Comparison of ENCODE assay signal across 8 cellular contexts in the genomic region with DNA sequence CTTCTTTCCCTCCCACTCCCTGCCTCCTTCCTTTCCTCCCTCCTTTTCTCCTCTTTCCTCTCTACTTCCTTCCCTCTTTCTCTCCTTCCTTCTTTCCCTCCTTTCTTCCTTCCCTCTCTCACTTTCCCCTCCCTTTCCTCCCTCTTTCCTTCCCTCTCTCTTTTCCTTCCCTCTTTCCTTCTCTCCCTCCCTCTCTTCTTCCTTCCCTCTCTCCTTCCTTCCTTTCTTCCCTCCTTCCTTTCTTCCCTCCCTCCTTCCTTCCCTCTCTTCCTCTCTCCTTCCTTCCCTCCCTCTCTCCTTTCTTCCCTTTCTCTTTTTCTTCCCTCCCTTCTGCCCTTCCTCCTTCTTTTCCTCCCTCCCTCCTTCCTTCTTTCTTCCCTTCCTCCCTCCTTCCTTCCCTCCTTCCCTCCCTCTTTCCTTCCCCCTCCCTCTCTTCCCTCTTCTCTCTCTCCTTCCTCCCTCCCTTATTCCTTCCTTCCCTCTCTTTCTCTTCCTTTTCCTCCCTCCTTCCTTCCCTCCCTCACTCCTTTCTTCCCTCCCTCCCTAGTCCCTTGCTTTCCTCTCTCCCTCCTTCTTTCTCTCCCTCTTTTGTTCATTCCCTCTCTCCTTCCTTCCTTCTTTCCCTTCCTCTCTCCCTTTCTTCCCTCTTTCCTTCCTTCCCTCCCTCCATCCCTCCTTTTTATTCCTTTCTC.
"Had no signal": no experiment of that assay in that cellular context is flagged by ENCODE, and none has a peak within 500 bp of the region (broad histone marks: within the 10 kb centered on the region; RNA-seq: fewer than 3 reads in every experiment).

No MANE protein-coding gene starts in this region.

- H3K4me3 ChIP-seq: GM12878 had no signal

- FAIRE-seq: G401.6, GM12878, GM12891, GM12892, GM18507, GM19239 had no signal

- ATAC-seq: GM12878 had no signal

- DNase-seq: GDM1, GF-D8 had no signal
